Comparison of ENCODE assay signal across 30 cellular contexts in the genomic region with DNA sequence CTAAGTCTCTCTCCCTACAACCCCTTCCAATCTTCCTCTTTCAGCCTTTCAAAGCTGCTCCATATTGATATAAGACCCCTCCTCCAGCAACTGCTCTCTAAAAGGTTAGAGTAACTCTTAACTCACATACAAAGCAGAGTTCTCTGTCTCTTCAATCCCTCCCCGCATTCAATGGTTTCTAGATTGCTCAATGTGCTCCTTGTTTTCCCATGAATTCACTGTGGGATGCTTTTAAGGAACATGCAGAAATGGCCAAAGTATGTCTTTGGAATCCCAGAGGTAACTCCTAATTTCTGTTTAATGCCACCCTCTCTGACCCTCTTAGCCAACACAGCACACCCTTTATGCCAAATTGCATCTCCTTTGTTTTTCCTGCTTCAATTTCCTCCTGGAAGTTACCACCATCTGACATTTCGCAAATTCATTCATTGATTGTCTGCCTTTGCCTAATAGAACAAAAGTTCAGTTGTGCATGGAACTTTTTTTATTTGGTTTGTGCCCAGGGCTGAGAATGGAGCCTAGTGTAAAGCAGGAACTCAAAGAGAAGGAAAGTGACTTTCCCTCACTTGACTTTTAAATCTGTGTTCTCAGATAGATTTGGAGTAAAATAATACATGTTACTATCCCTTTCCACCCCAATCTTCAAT.
"Had no signal": no experiment of that assay in that cellular context is flagged by ENCODE, and none has a peak within 500 bp of the region (broad histone marks: within the 10 kb centered on the region; RNA-seq: fewer than 3 reads in every experiment).

No MANE protein-coding gene starts in this region.

- H3K9me3 Mint-ChIP-seq: mesothelial cell of epicardium; natural killer cell; nephron progenitor cell; neural progenitor cell; stimulated activated effector memory CD8-positive, alpha-beta T cell treated with anti-CD3 and anti-CD28 coated beads, Interleukin-12 subunit alpha, Interleukin-12 subunit beta, amount 100 ng/mL, for 72 hours; stimulated activated naive CD8-positive, alpha-beta T cell treated with anti-CD3 and anti-CD28 coated beads, Interleukin-15, Interleukin-2, amounts not matched to agents 100 ng/mL and 50 ng/mL, for 24 hours had no signal

- H3K36me3 ChIP-seq: heart right ventricle, lower lobe of right lung, neural progenitor cell, neutrophil, prostate gland, sigmoid colon, spleen, suprapubic skin, thoracic aorta, tibial artery, upper lobe of left lung, vagina had no signal

- DNase-seq: heart right ventricle; islet precursor cell; left ventricle myocardium superior; lower lobe of right lung; mammary epithelial cell; mesendoderm; naive B cell; natural killer cell; nephron progenitor cell; occipital lobe; posterior cingulate gyrus; retina; right cardiac atrium; sigmoid colon; small intestine; spleen; stimulated activated CD4-positive, alpha-beta T cell treated with anti-CD3 and anti-CD28 coated beads, Interleukin-4, amount 100 ng/mL, for 24 hours; stimulated activated naive CD4-positive, alpha-beta T cell; tibial artery; upper lobe of left lung had no signal

- H3K4me1 Mint-ChIP-seq: naive B cell; natural killer cell; nephron progenitor cell; neural progenitor cell; stimulated activated effector memory CD8-positive, alpha-beta T cell treated with anti-CD3 and anti-CD28 coated beads, Interleukin-12 subunit alpha, Interleukin-12 subunit beta, amount 100 ng/mL, for 72 hours had no signal

- H3K79me2 ChIP-seq: hepatocyte had no signal

- H3K27ac ChIP-seq: heart right ventricle, hepatocyte, lower lobe of right lung, neural progenitor cell, neutrophil, prostate gland, sigmoid colon, spleen, suprapubic skin, thoracic aorta, tibial artery, upper lobe of left lung, vagina had no signal

- ATAC-seq: heart right ventricle; left ventricle myocardium superior; lower lobe of right lung; natural killer cell; right cardiac atrium; stimulated activated effector memory CD8-positive, alpha-beta T cell treated with anti-CD3 and anti-CD28 coated beads, Interleukin-12 subunit alpha, Interleukin-12 subunit beta, amount 100 ng/mL, for 72 hours had no signal

- FAIRE-seq: small intestine had no signal

- H3K9me3 ChIP-seq: heart right ventricle, lower lobe of right lung, neutrophil, prostate gland, sigmoid colon, spleen, suprapubic skin, thoracic aorta, tibial artery, upper lobe of left lung, vagina had no signal

- H3K9ac ChIP-seq: neural progenitor cell had no signal

- H3K27me3 ChIP-seq: heart right ventricle, hepatocyte, neural progenitor cell, neutrophil, sigmoid colon, spleen, suprapubic skin, tibial artery, upper lobe of left lung, vagina had no signal

- H3K4me3 Mint-ChIP-seq: mesothelial cell of epicardium; naive B cell; natural killer cell; nephron progenitor cell; neural progenitor cell; stimulated activated effector memory CD8-positive, alpha-beta T cell treated with anti-CD3 and anti-CD28 coated beads, Interleukin-12 subunit alpha, Interleukin-12 subunit beta, amount 100 ng/mL, for 72 hours; stimulated activated naive CD8-positive, alpha-beta T cell treated with anti-CD3 and anti-CD28 coated beads, Interleukin-15, Interleukin-2, amounts not matched to agents 100 ng/mL and 50 ng/mL, for 24 hours had no signal

- H3K36me3 Mint-ChIP-seq: mesothelial cell of epicardium; naive B cell; natural killer cell; neural progenitor cell; stimulated activated effector memory CD8-positive, alpha-beta T cell treated with anti-CD3 and anti-CD28 coated beads, Interleukin-12 subunit alpha, Interleukin-12 subunit beta, amount 100 ng/mL, for 72 hours had no signal

- H2AFZ ChIP-seq: hepatocyte, neural progenitor cell had no signal

- H3K4me1 ChIP-seq: lower lobe of right lung, prostate gland, sigmoid colon, spleen, suprapubic skin, tibial artery, upper lobe of left lung, vagina had no signal

- H3K4me2 ChIP-seq: hepatocyte, neural progenitor cell had no signal

- H3K4me3 ChIP-seq: heart right ventricle, hepatocyte, lower lobe of right lung, neural progenitor cell, prostate gland, sigmoid colon, spleen, suprapubic skin, thoracic aorta, tibial artery, upper lobe of left lung, vagina had no signal

- H3K27ac Mint-ChIP-seq: mesothelial cell of epicardium; naive B cell; natural killer cell; nephron progenitor cell; neural progenitor cell; stimulated activated effector memory CD8-positive, alpha-beta T cell treated with anti-CD3 and anti-CD28 coated beads, Interleukin-12 subunit alpha, Interleukin-12 subunit beta, amount 100 ng/mL, for 72 hours; stimulated activated naive CD8-positive, alpha-beta T cell treated with anti-CD3 and anti-CD28 coated beads, Interleukin-15, Interleukin-2, amounts not matched to agents 100 ng/mL and 50 ng/mL, for 24 hours had no signal
